1 cellular context compared by ENCODE assay signal in the genomic region with DNA sequence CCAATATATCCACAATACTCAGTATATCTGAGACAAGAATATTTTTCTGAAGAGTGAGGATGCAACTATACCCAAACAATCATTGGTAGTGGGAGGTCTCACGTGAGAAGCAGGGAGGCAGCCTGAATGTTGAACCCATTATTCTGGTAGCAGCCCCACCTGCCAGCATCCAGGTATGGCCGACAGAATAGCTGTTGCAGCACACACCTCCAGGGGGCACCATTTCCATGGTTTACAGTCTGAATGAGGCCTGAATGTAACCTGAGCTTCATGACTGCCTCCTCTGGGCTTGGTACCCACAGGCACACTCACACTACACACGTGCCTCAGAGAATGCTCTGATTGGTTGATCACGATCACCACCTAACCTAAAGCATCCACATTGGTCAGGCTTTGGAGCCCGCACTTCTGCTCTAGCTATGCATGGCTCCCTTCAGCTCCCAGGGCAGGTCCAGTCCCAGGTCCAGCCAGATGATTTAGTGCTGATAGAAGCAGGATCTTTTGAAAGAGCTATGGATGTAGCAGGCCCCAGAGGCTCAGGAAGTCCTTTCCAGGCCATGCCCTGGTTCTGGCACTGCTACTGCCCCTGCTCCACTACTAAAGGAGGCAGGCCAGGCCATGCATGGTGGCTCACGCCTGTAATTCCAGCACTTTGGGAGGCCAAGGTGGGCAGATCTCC.
TF ChIP-seq lines count a peak whose summit lies in the region.

No MANE protein-coding gene starts in this region.

TF ChIP-seq in SK-N-SH, 30 proteins besides CTCF, POLR2A, EP300 and RAD21 (continued from another document):
- TF ChIP-seq TAF1 (IDR thresholded peaks at IDR 0.05; ENCODE audit: borderline replicate concordance, low read depth, low read length) (no peak), RXRA (IDR thresholded peaks at IDR 0.05; ENCODE audit: borderline replicate concordance, low read depth) (no peak), SIN3A (IDR thresholded peaks at IDR 0.05; ENCODE audit: borderline replicate concordance, low read depth, low read length) (0 out of 2 replicates have a peak, but pooled peaks have one; percentile 51), FOXM1 (IDR thresholded peaks at IDR 0.05; ENCODE audit: low read depth) (no peak), EZH2phosphoT487 (IDR thresholded peaks at IDR 0.05; ENCODE audit: borderline replicate concordance, low read depth) (no peak), MXI1 (IDR thresholded peaks at IDR 0.05; ENCODE audit: low read depth, low read length) (peak; percentile 92), RFX5 (IDR thresholded peaks at IDR 0.05; ENCODE audit: low read length) (peak; percentile 77; the same call in 1 of the 2 replicates), ELF1 (IDR thresholded peaks at IDR 0.05) (no peak), FOXJ3 (CRISPR knock-in tag; IDR thresholded peaks at IDR 0.05) (no peak), SMC3 (IDR thresholded peaks at IDR 0.05; ENCODE audit: low read depth, low read length) (peak; percentile 96), POLR2AphosphoS5 (IDR thresholded peaks at IDR 0.05; ENCODE audit: low read depth, low read length) (no peak), MAX (IDR thresholded peaks at IDR 0.05; ENCODE audit: low read depth) (peak; percentile 95), YY1 (IDR thresholded peaks at IDR 0.05; ENCODE audit: low read depth) (peak; percentile 51; the same call in 1 of the 2 replicates), REST (IDR thresholded peaks at IDR 0.05; ENCODE audit: low read depth, low read length) (0 out of 2 replicates have a peak, but pooled peaks have one; percentile 25), ZBTB33 (IDR thresholded peaks at IDR 0.05; ENCODE audit: borderline replicate concordance, low read depth) (no peak), JUND (IDR thresholded peaks at IDR 0.05) (no peak), GABPA (IDR thresholded peaks at IDR 0.05; ENCODE audit: low read depth) (no peak)
- TF ChIP-seq, protein P1, sequence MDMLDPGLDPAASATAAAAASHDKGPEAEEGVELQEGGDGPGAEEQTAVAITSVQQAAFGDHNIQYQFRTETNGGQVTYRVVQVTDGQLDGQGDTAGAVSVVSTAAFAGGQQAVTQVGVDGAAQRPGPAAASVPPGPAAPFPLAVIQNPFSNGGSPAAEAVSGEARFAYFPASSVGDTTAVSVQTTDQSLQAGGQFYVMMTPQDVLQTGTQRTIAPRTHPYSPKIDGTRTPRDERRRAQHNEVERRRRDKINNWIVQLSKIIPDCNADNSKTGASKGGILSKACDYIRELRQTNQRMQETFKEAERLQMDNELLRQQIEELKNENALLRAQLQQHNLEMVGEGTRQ (IDR thresholded peaks at IDR 0.05; ENCODE audit: borderline replicate concordance, low read depth, low read length): peak; percentile 69
